Comparison of ENCODE assay signal across 8 cellular contexts in the genomic region with DNA sequence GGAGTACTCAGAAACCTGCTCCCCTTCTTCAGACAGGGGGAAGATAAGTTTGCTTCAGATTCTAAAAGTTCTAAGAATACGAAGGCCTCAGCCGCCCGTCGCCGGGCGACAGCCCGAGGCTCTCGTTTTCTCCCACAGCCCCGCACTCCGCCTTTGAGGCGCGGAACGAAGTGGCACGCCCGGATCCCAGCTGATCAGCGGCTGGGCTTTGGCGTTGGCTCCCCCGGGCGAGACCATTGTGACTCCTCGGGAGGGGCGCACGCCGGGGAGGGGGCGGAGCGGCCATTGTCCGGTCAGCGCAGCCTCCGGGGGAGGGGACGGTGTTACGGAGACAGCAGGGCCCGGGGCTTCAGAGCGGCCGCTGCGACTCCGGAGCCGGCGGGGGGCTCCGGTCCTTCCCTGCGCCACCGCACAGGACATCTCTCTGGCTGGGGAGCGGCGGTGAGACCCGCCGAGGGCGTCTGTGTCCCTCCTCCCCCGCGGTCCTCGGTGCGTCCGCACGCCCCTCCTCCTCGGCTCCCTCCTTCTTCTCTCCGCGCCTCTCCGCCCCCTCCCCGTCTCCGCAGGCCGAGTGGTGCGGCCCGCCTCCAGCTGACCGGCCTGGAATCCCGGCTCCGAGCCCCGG. TPM values are rescaled to one million over a fixed set of nuclear protein-coding genes. Genes with fewer than 3 reads are reported as not detected.
A peak's percentile ranks its signal among the peaks of the same experiment; 100 is the strongest.
DNase-seq lines count a peak whose midpoint lies in the region; ATAC-seq, FAIRE-seq and TF ChIP-seq lines count a peak whose summit lies in the region.

A gene with protein sequence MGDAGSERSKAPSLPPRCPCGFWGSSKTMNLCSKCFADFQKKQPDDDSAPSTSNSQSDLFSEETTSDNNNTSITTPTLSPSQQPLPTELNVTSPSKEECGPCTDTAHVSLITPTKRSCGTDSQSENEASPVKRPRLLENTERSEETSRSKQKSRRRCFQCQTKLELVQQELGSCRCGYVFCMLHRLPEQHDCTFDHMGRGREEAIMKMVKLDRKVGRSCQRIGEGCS (plus strand): TSS at position 551 of the 625 bp plus-strand sequence. CDS start 219 bp downstream, outside the sequence.

- H3K27ac ChIP-seq in pancreas (peak within 1 kb of the TSS; percentile 94 to 100 (median 96)), thyroid gland (peak within 1 kb of the TSS; percentile 95 to 99 (median 97))

- ATAC-seq in HG02798 (IDR thresholded peaks at IDR 0.05; ENCODE audit: poor library complexity, unreplicated experiment), result peak; percentile 88
- peak; percentile 73 for ATAC-seq in activated naive CD8-positive, alpha-beta T cell treated with anti-CD3 and anti-CD28 coated beads, Interleukin-2, amount 50 U/mL, for 24 hours
- peak; percentile 97 for ATAC-seq in Right ventricle myocardium superior (ENCODE audit: poor library complexity)
- ATAC-seq in pancreas, result peak; percentile 92 to 97 (median 94)

- peak in 1 of 2 donors; percentile 54 for TF ChIP-seq POLR2A in thyroid gland (IDR thresholded peaks at IDR 0.05)

- H3K4me1 Mint-ChIP-seq in activated naive CD8-positive, alpha-beta T cell treated with anti-CD3 and anti-CD28 coated beads, Interleukin-2, amount 50 U/mL, for 24 hours, result peaks cover 55% of the 10 kb centered on the region

- FAIRE-seq in pancreas (lab: Jason Lieb, UNC), result no peak

- H3K4me3 ChIP-seq in GM12875 (ENCODE audit: low read depth, low read length) (peak within 1 kb of the TSS; percentile 68), pancreas (peak within 1 kb of the TSS; percentile 70 to 86 (median 76)), thyroid gland (replicated peaks in 1 of 3) (peak within 1 kb of the TSS; percentile 15 to 85 (median 62))

- no peaks in the 10 kb centered on the region for H3K9me3 Mint-ChIP-seq in activated naive CD8-positive, alpha-beta T cell treated with anti-CD3 and anti-CD28 coated beads, Interleukin-2, amount 50 U/mL, for 24 hours

- H3K27me3 Mint-ChIP-seq in activated naive CD8-positive, alpha-beta T cell treated with anti-CD3 and anti-CD28 coated beads, Interleukin-2, amount 50 U/mL, for 24 hours, result no peaks in the 10 kb centered on the region

- DNase-seq in NCI-H1417 treated with DMSO at 0.1 percent for 48 hours (lab: John Stamatoyannopoulos, UW) (peak; percentile 84), SW480 (ENCODE audit: low spot score) (peak; percentile 89), Right ventricle myocardium superior (peak; percentile 97), pancreas (peak; percentile 96 to 98 (median 97)), thyroid gland (peak; percentile 96 to 98)
- DNase-seq in activated naive CD8-positive, alpha-beta T cell treated with anti-CD3 and anti-CD28 coated beads, Interleukin-2, amount 50 U/mL, for 24 hours, result peak; percentile 94

- H3K9me3 ChIP-seq in pancreas (no peaks in the 10 kb centered on the region), thyroid gland (no peaks in the 10 kb centered on the region)

- intact Hi-C loops in Right ventricle myocardium superior (cut with DNase I) (no loop called here), pancreas (cut with DNase I) (no loop called here), thyroid gland (cut with DNase I) (no loop called here)

- 0 to 1% methylated on average over 45 to 64 of the region's 64 CpGs for WGBS in pancreas, 2 donors
- 0 to 1% methylated on average over 1 to 42 of the region's 64 CpGs for WGBS in thyroid gland, 2 donors

- TF ChIP-seq CTCF in GM12875 (IDR thresholded peaks at IDR 0.05; ENCODE audit: borderline replicate concordance, insufficient read depth, low read depth, low read length) (no peak), pancreas (IDR thresholded peaks at IDR 0.05) (no peak), thyroid gland (IDR thresholded peaks at IDR 0.05) (peak in 1 of 6 experiments; percentile 9)

- peak within 1 kb of the TSS; percentile 91 for H3K27ac Mint-ChIP-seq in activated naive CD8-positive, alpha-beta T cell treated with anti-CD3 and anti-CD28 coated beads, Interleukin-2, amount 50 U/mL, for 24 hours

- no peaks in the 10 kb centered on the region for H3K27me3 ChIP-seq in pancreas
- no peaks in the 10 kb centered on the region for H3K27me3 ChIP-seq in thyroid gland

- H3K4me1 ChIP-seq in pancreas (peaks cover 19 to 31% (median 25%) of the 10 kb centered on the region in 3 donors), thyroid gland (peaks cover 48 to 54% of the 10 kb centered on the region in 2 donors)

- H3K4me3 Mint-ChIP-seq in activated naive CD8-positive, alpha-beta T cell treated with anti-CD3 and anti-CD28 coated beads, Interleukin-2, amount 50 U/mL, for 24 hours, result peak within 1 kb of the TSS; percentile 88

- H3K36me3 Mint-ChIP-seq in activated naive CD8-positive, alpha-beta T cell treated with anti-CD3 and anti-CD28 coated beads, Interleukin-2, amount 50 U/mL, for 24 hours (ENCODE audit: low read depth), result peaks cover 5% of the 10 kb centered on the region

- H3K36me3 ChIP-seq in pancreas, result no peaks in the 10 kb centered on the region
- H3K36me3 ChIP-seq in thyroid gland, result no peaks in the 10 kb centered on the region

RNA-seq across cellular contexts. Expression of the gene that starts here (rescaled TPM):
- 76.0 TPM for total RNA-seq in Right ventricle myocardium superior
- 10 to 100 TPM; 22.9 to 49.8 (median 32.7) TPM for total RNA-seq in pancreas
- 10 to 100 TPM; 13.1 to 16.8 TPM for polyA plus RNA-seq in pancreas
- 10 to 100 TPM; 41.3 to 57.7 (median 55.9) TPM for total RNA-seq in thyroid gland

Comparison
In these comparisons a context has a peak if more than half of its experiments do, and no peak if none do; other contexts are left out.
1. Peak in every context shown above with its lines: DNase-seq, ATAC-seq, H3K4me3 ChIP-seq and H3K27ac ChIP-seq.